In the genomic region with DNA sequence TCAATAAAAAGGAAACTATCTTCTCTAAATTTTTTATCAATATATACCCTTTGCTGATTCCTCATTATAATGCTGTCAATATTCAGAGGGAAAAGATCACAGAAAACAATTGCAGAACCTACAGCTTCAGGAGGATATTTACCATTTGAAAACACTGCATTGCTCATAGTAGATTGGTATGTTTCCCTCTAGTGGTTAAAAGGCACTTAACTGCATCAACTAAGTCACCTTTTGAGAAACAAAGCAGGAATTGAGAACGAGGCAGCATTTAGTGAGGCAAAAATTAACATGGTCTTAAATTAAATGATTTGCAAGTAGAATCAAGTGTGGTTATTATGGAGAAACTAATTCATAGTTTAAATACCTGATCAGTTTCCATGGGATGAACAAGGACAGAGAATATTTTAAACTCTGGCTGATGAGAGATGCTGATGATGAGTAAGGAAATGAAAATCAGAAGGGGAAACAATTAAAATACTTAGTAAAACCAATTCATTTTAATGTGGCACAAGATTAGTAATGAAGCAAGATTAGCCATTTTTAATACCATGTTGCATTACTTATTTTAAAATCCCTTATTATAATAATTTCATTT, we compare ENCODE assay signal across 9 cellular contexts.
DNase-seq lines count a peak whose midpoint lies in the region; ATAC-seq and TF ChIP-seq lines count a peak whose summit lies in the region.
"Had no signal": no experiment of that assay in that cellular context is flagged by ENCODE, and none has a peak within 500 bp of the region (broad histone marks: within the 10 kb centered on the region; RNA-seq: fewer than 3 reads in every experiment).

No MANE protein-coding gene starts in this region.

- ATAC-seq in HG02973 (IDR thresholded peaks at IDR 0.05; ENCODE audit: unreplicated experiment) (peak; percentile 76), T-cell (replicated peaks in 1 of 4) (no peak)

- WGBS in ovary, 3 donors: 14 to 25% (median 18%) methylated on average over 1 of the region's 1 CpG

- no peak overlapping the region for H3K4me3 Mint-ChIP-seq in activated naive CD4-positive, alpha-beta T cell treated with anti-CD3 and anti-CD28 coated beads for 36 hours
- H3K4me3 Mint-ChIP-seq in T-cell: no peak overlapping the region
- H3K4me3 Mint-ChIP-seq: central memory CD8-positive, alpha-beta T cell had no signal

- no peaks in the 10 kb centered on the region for H3K36me3 ChIP-seq in ovary

- no peaks in the 10 kb centered on the region for H3K27me3 ChIP-seq in ovary

- no peaks in the 10 kb centered on the region for H3K27me3 Mint-ChIP-seq in activated naive CD4-positive, alpha-beta T cell treated with anti-CD3 and anti-CD28 coated beads for 36 hours (ENCODE audit: low read depth)
- no peaks in the 10 kb centered on the region for H3K27me3 Mint-ChIP-seq in T-cell
- H3K27me3 Mint-ChIP-seq: central memory CD8-positive, alpha-beta T cell had no signal

- intact Hi-C loops in activated naive CD4-positive, alpha-beta T cell treated with anti-CD3 and anti-CD28 coated beads for 36 hours (cut with micrococcal nuclease): no loop called here
- intact Hi-C loops in ovary (cut with DNase I): no loop called here

- TF ChIP-seq POLR2A in ovary (IDR thresholded peaks at IDR 0.05): no peak

- no peaks in the 10 kb centered on the region for H3K4me1 ChIP-seq in ovary (ENCODE audit: insufficient read depth)

- DNase-seq in DMS53 (lab: John Stamatoyannopoulos, UW) (peak; percentile 67), NCI-H446 (lab: John Stamatoyannopoulos, UW) (peak; percentile 12 to 48), dermis blood vessel endothelial cell (peak; percentile 36), renal cortical epithelial cell (ENCODE audit: low read depth) (peak; percentile 73), ovary (no peak), T-cell (no peak)
- DNase-seq in activated naive CD4-positive, alpha-beta T cell treated with anti-CD3 and anti-CD28 coated beads for 36 hours: no peak

- no peaks in the 10 kb centered on the region for H3K4me1 Mint-ChIP-seq in activated naive CD4-positive, alpha-beta T cell treated with anti-CD3 and anti-CD28 coated beads for 36 hours (ENCODE audit: low read depth)
- no peaks in the 10 kb centered on the region for H3K4me1 Mint-ChIP-seq in T-cell
- H3K4me1 Mint-ChIP-seq: central memory CD8-positive, alpha-beta T cell had no signal

- no peak for TF ChIP-seq CTCF in ovary (IDR thresholded peaks at IDR 0.05)

- no peaks in the 10 kb centered on the region for H3K36me3 Mint-ChIP-seq in activated naive CD4-positive, alpha-beta T cell treated with anti-CD3 and anti-CD28 coated beads for 36 hours (ENCODE audit: low read depth)
- no peaks in the 10 kb centered on the region for H3K36me3 Mint-ChIP-seq in T-cell

- no peaks in the 10 kb centered on the region for H3K9me3 ChIP-seq in ovary

- CTCF ChIA-PET in activated naive CD4-positive, alpha-beta T cell treated with anti-CD3 and anti-CD28 coated beads for 36 hours (lab: Charles Lee): no interaction called here
- CTCF ChIA-PET in T-cell (lab: Charles Lee): no interaction called here

- H3K9me3 Mint-ChIP-seq in activated naive CD4-positive, alpha-beta T cell treated with anti-CD3 and anti-CD28 coated beads for 36 hours: peaks cover 1% of the 10 kb centered on the region
- peaks cover 0 to 3% (median 0%) of the 10 kb centered on the region in 3 donors for H3K9me3 Mint-ChIP-seq in T-cell

- no peak overlapping the region for H3K27ac Mint-ChIP-seq in activated naive CD4-positive, alpha-beta T cell treated with anti-CD3 and anti-CD28 coated beads for 36 hours
- H3K27ac Mint-ChIP-seq in T-cell: no peak overlapping the region

- POLR2A ChIA-PET in T-cell (lab: Charles Lee): no interaction called here

- H3K27ac ChIP-seq in ovary: no peak overlapping the region

- no peak for TF ChIP-seq EP300 in ovary (IDR thresholded peaks at IDR 0.05)

- H3K4me3 ChIP-seq in ovary: no peak overlapping the region

Comparison
In these comparisons a context has a peak if more than half of its experiments do, and no peak if none do; other contexts are left out.
1. DNase-seq: peak in DMS53 (single experiment), NCI-H446 (2 of 2), dermis blood vessel endothelial cell (single experiment) and renal cortical epithelial cell (single experiment); none in activated naive CD4-positive, alpha-beta T cell treated with anti-CD3 and anti-CD28 coated beads for 36 hours (single experiment), ovary (0 of 5) and T-cell (0 of 34).